ENCODE assay signal across 8 cellular contexts in genomic region chr9:38160613-38161215, GRCh38.
DNase-seq lines count a peak whose midpoint lies in the region; ATAC-seq, FAIRE-seq and TF ChIP-seq lines count a peak whose summit lies in the region.

No MANE protein-coding gene starts in this region.

- DNase-seq in BJ (ENCODE audit: low read depth) = no peak
- DNase-seq in H54 (ENCODE audit: insufficient read length, low spot score) = peak; percentile 31
- DNase-seq in activated T-cell treated with anti-CD3 and anti-CD28 coated beads, Interleukin-2, amount 50 U/mL, for 4 hours = peak; percentile 55
- peak; percentile 67 for DNase-seq in fibroblast of villous mesenchyme (ENCODE audit: low read depth)
- peak in 5 of 6 donors; percentile 54 to 77 (median 72) for DNase-seq in pancreas
- DNase-seq in urothelium cell line (ENCODE audit: low spot score) = peak; percentile 72
- DNase-seq in middle frontal gyrus (ENCODE audit: extremely low spot score, low spot score) = no peak

- H3K9me3 Mint-ChIP-seq in activated T-cell treated with anti-CD3 and anti-CD28 coated beads, Interleukin-2, amount 50 U/mL, for 4 hours = no peaks in the 10 kb centered on the region

- no peaks in the 10 kb centered on the region for H3K79me2 ChIP-seq in OCI-LY3 (ENCODE audit: low read length)

- TF ChIP-seq CTCF in BJ (IDR thresholded peaks at IDR 0.05; ENCODE audit: insufficient read depth, low read depth, low read length) (peak; percentile 92), OCI-LY3 (IDR thresholded peaks at IDR 0.05; ENCODE audit: low read depth, low read length) (peak; percentile 90), fibroblast of villous mesenchyme (IDR thresholded peaks at IDR 0.05; ENCODE audit: insufficient read depth, low read depth, low read length) (peak; percentile 86), pancreas (IDR thresholded peaks at IDR 0.05) (peak; percentile 70 to 91 (median 76))

- H3K27me3 ChIP-seq in BJ (ENCODE audit: control insufficient read depth, insufficient read depth, low read length) = peaks cover 7% of the 10 kb centered on the region
- H3K27me3 ChIP-seq in OCI-LY3 (ENCODE audit: low read depth, low read length) = no peaks in the 10 kb centered on the region
- no peaks in the 10 kb centered on the region for H3K27me3 ChIP-seq in pancreas

- H3K27ac ChIP-seq in OCI-LY3 (ENCODE audit: low read length) (no peak overlapping the region), pancreas (no peak overlapping the region)

- no peaks in the 10 kb centered on the region for H3K27me3 Mint-ChIP-seq in activated T-cell treated with anti-CD3 and anti-CD28 coated beads, Interleukin-2, amount 50 U/mL, for 4 hours (ENCODE audit: low read depth)

- FAIRE-seq in H54 (lab: Jason Lieb, UNC) = no peak
- no peak for FAIRE-seq in pancreas (lab: Jason Lieb, UNC)
- peak; percentile 23 for FAIRE-seq in urothelium cell line (lab: Jason Lieb, UNC)

- no peak overlapping the region for H3K4me3 Mint-ChIP-seq in activated T-cell treated with anti-CD3 and anti-CD28 coated beads, Interleukin-2, amount 50 U/mL, for 4 hours

- intact Hi-C loops in pancreas (cut with DNase I) = loop anchor here in 1 of 3 donors (10.0 kb wide), 1 partner anchor 94 kb away; no protein-coding TSS in a partner anchor

- CTCF ChIA-PET in BJ (lab: Yijun Ruan, JAX) = interaction anchor here (0.6 to 4.6 kb wide), 25 partner anchors 10 to 1070 kb away, joined by 3 to 44 read pairs (median 4); partner anchors contain the start of genes SHB, SLC25A51 and TOMM5

- H4K20me1 ChIP-seq in OCI-LY3 (ENCODE audit: insufficient read depth, low read length) = no peaks in the 10 kb centered on the region

- no peak for TF ChIP-seq POLR2A in H54 (IDR thresholded peaks at IDR 0.05; ENCODE audit: low read depth, low read length)

- POLR2A ChIA-PET in BJ (lab: Charles Lee) = no interaction called here

- H3K36me3 Mint-ChIP-seq in activated T-cell treated with anti-CD3 and anti-CD28 coated beads, Interleukin-2, amount 50 U/mL, for 4 hours (ENCODE audit: insufficient read depth) = no peaks in the 10 kb centered on the region

- H3K4me2 ChIP-seq in OCI-LY3 (ENCODE audit: low read length) = no peak overlapping the region

- H3K9ac ChIP-seq in OCI-LY3 (ENCODE audit: low read length) = no peak overlapping the region

- H3K4me3 ChIP-seq in BJ (ENCODE audit: low read depth, low read length) = no peak overlapping the region
- no peak overlapping the region for H3K4me3 ChIP-seq in OCI-LY3 (ENCODE audit: low read length)
- H3K4me3 ChIP-seq in fibroblast of villous mesenchyme (ENCODE audit: low read depth, low read length) = no peak overlapping the region
- no peak overlapping the region for H3K4me3 ChIP-seq in pancreas

- H3K4me1 ChIP-seq in OCI-LY3 (ENCODE audit: low read length) (0 out of 2 replicates have a peak, but pooled peaks cover 2% of the 10 kb centered on the region), pancreas (peaks cover 0 to 8% (median 3%) of the 10 kb centered on the region in 3 donors)

- WGBS in pancreas, 2 donors = 45 to 57% methylated on average over 9 of the region's 9 CpGs

- H3K36me3 ChIP-seq in BJ (ENCODE audit: control insufficient read depth, insufficient read depth, low read length) (no peaks in the 10 kb centered on the region), OCI-LY3 (replicated peaks; ENCODE audit: low read depth, low read length) (no peaks in the 10 kb centered on the region), pancreas (no peaks in the 10 kb centered on the region)

- no peak for ATAC-seq in activated T-cell treated with anti-CD3 and anti-CD28 coated beads, Interleukin-2, amount 50 U/mL, for 4 hours
- ATAC-seq in pancreas = peak; percentile 68 to 85 (median 75)

- no peaks in the 10 kb centered on the region for H3K4me1 Mint-ChIP-seq in activated T-cell treated with anti-CD3 and anti-CD28 coated beads, Interleukin-2, amount 50 U/mL, for 4 hours (ENCODE audit: low read depth)

- no peaks in the 10 kb centered on the region for H3K9me3 ChIP-seq in OCI-LY3 (ENCODE audit: insufficient read depth, low read length)
- H3K9me3 ChIP-seq in pancreas = no peaks in the 10 kb centered on the region

- H2AFZ ChIP-seq in OCI-LY3 (ENCODE audit: low read depth, low read length) = 0 out of 2 replicates have a peak overlapping the region, but pooled peaks have one; percentile 9

Comparison
In these comparisons a context has a peak if more than half of its experiments do, and no peak if none do; other contexts are left out.
1. DNase-seq: peak in H54 (single experiment), activated T-cell treated with anti-CD3 and anti-CD28 coated beads, Interleukin-2, amount 50 U/mL, for 4 hours (single experiment), fibroblast of villous mesenchyme (single experiment), pancreas (5 of 6) and urothelium cell line (single experiment); none in BJ (single experiment) and middle frontal gyrus (single experiment).
2. ATAC-seq: peak in pancreas (4 of 4); none in activated T-cell treated with anti-CD3 and anti-CD28 coated beads, Interleukin-2, amount 50 U/mL, for 4 hours (0 of 2).
3. Peak in every context shown above with its lines, with median percentiles within 50 percentile points of each other: CTCF ChIP-seq.